Comparison of ENCODE assay signal across 1 cellular context in genomic region chr10:87385762-87386370, GRCh38.
TF ChIP-seq lines count a peak whose summit lies in the region.

No MANE protein-coding gene starts in this region.

TF ChIP-seq in K562, 482 proteins besides CTCF, POLR2A, EP300 and RAD21:
- TF ChIP-seq NFIC (IDR thresholded peaks at IDR 0.05), result 0 out of 2 replicates have a peak, but pooled peaks have one; percentile 9
